24 cellular contexts compared by ENCODE assay signal in the genomic region with DNA sequence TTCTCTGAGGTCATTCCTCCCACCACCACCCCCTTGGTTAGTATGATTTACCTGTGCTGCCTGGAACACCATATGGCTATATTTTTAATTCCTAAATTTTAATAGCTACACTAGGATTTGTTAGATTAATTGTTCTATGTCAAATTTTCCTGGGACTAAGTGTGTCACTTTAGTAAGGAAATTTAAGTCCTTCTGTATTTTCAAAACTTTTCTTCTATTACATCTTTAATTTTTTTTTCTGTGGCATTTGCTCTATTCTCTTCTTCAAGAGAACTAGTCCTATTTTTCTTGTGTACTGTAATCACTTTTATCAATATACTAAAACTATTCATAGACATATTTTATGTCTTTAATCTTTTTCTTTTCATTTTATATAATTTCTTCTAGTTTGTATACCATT.
"Had no signal": no experiment of that assay in that cellular context is flagged by ENCODE, and none has a peak within 500 bp of the region (broad histone marks: within the 10 kb centered on the region; RNA-seq: fewer than 3 reads in every experiment).

No MANE protein-coding gene starts in this region.

- H3K27ac ChIP-seq: coronary artery, dorsolateral prefrontal cortex, epithelial cell of prostate, esophagus squamous epithelium, gastroesophageal sphincter, heart left ventricle, hepatocyte, left lung, lower lobe of right lung had no signal

- DNase-seq: dermis blood vessel endothelial cell; dorsolateral prefrontal cortex; effector CD4-positive, alpha-beta T cell; effector memory CD4-positive, alpha-beta T cell; erythroblast; esophagus squamous epithelium; foreskin fibroblast; foreskin melanocyte; heart left ventricle; hypothalamus; immature natural killer cell; left cardiac atrium; left lung; left ventricle myocardium superior; lower lobe of right lung; mesenchymal stem cell; mucosa of descending colon; naive B cell had no signal

- H3K4me3 ChIP-seq: coronary artery, dorsolateral prefrontal cortex, esophagus squamous epithelium, gastroesophageal sphincter, heart left ventricle, hepatocyte, left lung, lower lobe of right lung, mucosa of descending colon had no signal

- H3K79me2 ChIP-seq: hepatocyte had no signal

- ATAC-seq: esophagus mucosa, gastroesophageal sphincter, heart left ventricle, left cardiac atrium, left lung, left ventricle myocardium superior, lower lobe of right lung, mucosa of descending colon had no signal

- H3K27me3 ChIP-seq: dorsolateral prefrontal cortex, esophagus squamous epithelium, gastroesophageal sphincter, heart left ventricle, hepatocyte, left lung had no signal

- H3K36me3 ChIP-seq: esophagus squamous epithelium, gastroesophageal sphincter, heart left ventricle, left lung, lower lobe of right lung had no signal

- H3K9me3 ChIP-seq: esophagus squamous epithelium, lower lobe of right lung had no signal

- H3K4me1 ChIP-seq: esophagus squamous epithelium, gastroesophageal sphincter had no signal

- H2AFZ ChIP-seq: hepatocyte had no signal

- H3K4me2 ChIP-seq: hepatocyte had no signal

- FAIRE-seq: keratinocyte had no signal
